Comparison of ENCODE assay signal across 10 cellular contexts in the genomic region with DNA sequence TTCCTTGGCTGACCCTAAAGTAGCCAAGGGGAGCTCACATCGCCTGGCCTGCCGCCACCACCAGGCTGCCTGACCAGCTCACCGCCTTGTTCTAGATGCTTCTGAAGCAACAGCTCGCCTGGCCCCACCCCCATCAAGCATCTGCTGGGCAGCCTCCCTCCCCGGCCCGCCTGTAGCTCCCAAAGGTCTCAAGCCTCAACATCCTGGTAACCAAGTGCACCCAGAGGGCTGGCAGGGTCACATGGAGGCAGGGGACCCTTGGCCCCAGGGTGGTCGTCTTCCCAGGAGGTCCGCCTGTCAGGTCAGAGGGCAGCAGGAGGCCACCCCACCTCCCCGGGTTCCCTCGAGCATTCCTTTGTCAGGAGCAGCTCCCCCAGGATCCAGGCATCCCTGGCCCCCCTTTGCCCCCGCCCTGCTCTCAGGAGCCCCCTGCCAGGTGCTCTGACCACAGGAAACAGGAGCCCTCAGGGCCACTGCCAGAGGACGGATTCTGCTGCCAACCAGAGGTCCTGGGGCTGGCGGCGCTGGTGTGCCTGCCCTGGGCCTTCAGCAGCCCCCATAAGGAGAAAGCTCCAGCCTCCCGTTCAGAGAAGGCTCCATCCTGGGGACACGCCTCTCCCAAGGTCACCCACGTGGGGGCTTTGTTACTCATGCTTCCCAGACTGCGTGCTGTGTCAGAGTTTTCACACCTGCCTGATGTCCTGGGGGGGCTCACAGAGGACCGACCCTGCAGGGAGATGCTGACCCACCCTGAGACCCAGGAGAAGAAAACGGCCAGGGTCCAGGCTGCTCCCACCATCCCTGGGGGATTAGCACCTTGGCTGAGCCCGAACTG. TPM values are rescaled to one million over a fixed set of nuclear protein-coding genes. Genes with fewer than 3 reads are reported as not detected.
DNase-seq lines count a peak whose midpoint lies in the region; ATAC-seq, FAIRE-seq and TF ChIP-seq lines count a peak whose summit lies in the region.
"Had no signal": no experiment of that assay in that cellular context is flagged by ENCODE, and none has a peak within 500 bp of the region (broad histone marks: within the 10 kb centered on the region; RNA-seq: fewer than 3 reads in every experiment).

No MANE protein-coding gene starts in this region.

- H2AFZ ChIP-seq in neural progenitor cell (replicated peaks): no peak overlapping the region

- H3K79me2 ChIP-seq in neural progenitor cell (ENCODE audit: low read depth): no peaks in the 10 kb centered on the region

- no peak overlapping the region for H3K9ac ChIP-seq in neural progenitor cell

- peaks cover 9% of the 10 kb centered on the region for H3K4me1 ChIP-seq in CD4-positive, CD25-positive, alpha-beta regulatory T cell (ENCODE audit: control insufficient read depth, insufficient read depth, low read length, poor library complexity, severe bottlenecking)
- H3K4me1 ChIP-seq in neural progenitor cell: no peaks in the 10 kb centered on the region

- peaks cover 0 to 8% (median 5%) of the 10 kb centered on the region in 4 donors for H3K4me1 Mint-ChIP-seq in CD4-positive, CD25-positive, alpha-beta regulatory T cell
- H3K4me1 Mint-ChIP-seq in neural progenitor cell: peaks cover 12% of the 10 kb centered on the region

- no peaks in the 10 kb centered on the region for H3K36me3 ChIP-seq in CD4-positive, CD25-positive, alpha-beta regulatory T cell (ENCODE audit: control insufficient read depth, insufficient read depth, low read length)
- no peaks in the 10 kb centered on the region for H3K36me3 ChIP-seq in neural progenitor cell

- peak overlapping the region; percentile 4 for H3K4me2 ChIP-seq in neural progenitor cell

- H3K27me3 ChIP-seq in CD4-positive, CD25-positive, alpha-beta regulatory T cell (ENCODE audit: control insufficient read depth, insufficient read depth, low read length): no peaks in the 10 kb centered on the region
- H3K27me3 ChIP-seq in neural progenitor cell: no peaks in the 10 kb centered on the region

- peaks cover 16% of the 10 kb centered on the region for H4K20me1 ChIP-seq in neural progenitor cell (ENCODE audit: low read depth)

- H3K27ac Mint-ChIP-seq in CD4-positive, CD25-positive, alpha-beta regulatory T cell: peak overlapping the region in 1 of 3 donors; percentile 74
- H3K27ac Mint-ChIP-seq in neural progenitor cell: no peak overlapping the region
- H3K27ac Mint-ChIP-seq: activated naive CD4-positive, alpha-beta T cell treated with anti-CD3 and anti-CD28 coated beads, Interleukin-2, amount 50 U/mL, for 24 hours had no signal

- no peaks in the 10 kb centered on the region for H3K9me3 ChIP-seq in CD4-positive, CD25-positive, alpha-beta regulatory T cell (ENCODE audit: control insufficient read depth in 2 of 2, low read length in 2 of 2)
- H3K9me3 ChIP-seq in neural progenitor cell (ENCODE audit: low read depth): no peaks in the 10 kb centered on the region

- no peak overlapping the region for H3K4me3 Mint-ChIP-seq in CD4-positive, CD25-positive, alpha-beta regulatory T cell
- H3K4me3 Mint-ChIP-seq in neural progenitor cell: no peak overlapping the region

- peak overlapping the region; percentile 53 for H3K4me3 ChIP-seq in CD4-positive, CD25-positive, alpha-beta regulatory T cell (ENCODE audit: low read depth, low read length)
- H3K4me3 ChIP-seq in epithelial cell of proximal tubule (ENCODE audit: low read depth, low read length) (peak overlapping the region; percentile 36), neural progenitor cell (no peak overlapping the region)

- ATAC-seq in CD4-positive, CD25-positive, alpha-beta regulatory T cell (ENCODE audit: low read depth in 2 of 2): no peak
- no peak for ATAC-seq in HG02571 (IDR thresholded peaks at IDR 0.05; ENCODE audit: unreplicated experiment)

- H3K36me3 Mint-ChIP-seq in CD4-positive, CD25-positive, alpha-beta regulatory T cell: no peaks in the 10 kb centered on the region
- peaks cover 3% of the 10 kb centered on the region for H3K36me3 Mint-ChIP-seq in neural progenitor cell
- H3K36me3 Mint-ChIP-seq: activated naive CD4-positive, alpha-beta T cell treated with anti-CD3 and anti-CD28 coated beads, Interleukin-2, amount 50 U/mL, for 24 hours had no signal

- no peaks in the 10 kb centered on the region for H3F3A ChIP-seq in neural progenitor cell (ENCODE audit: low read depth)

- TF ChIP-seq CTCF in epithelial cell of proximal tubule (conservative IDR thresholded peaks at IDR 0.05; ENCODE audit: low read depth, low read length) (no peak), neural progenitor cell (IDR thresholded peaks at IDR 0.05) (no peak)

- H3K27me3 Mint-ChIP-seq in CD4-positive, CD25-positive, alpha-beta regulatory T cell: no peaks in the 10 kb centered on the region
- peaks cover 5% of the 10 kb centered on the region for H3K27me3 Mint-ChIP-seq in neural progenitor cell (ENCODE audit: insufficient read depth, low read depth)

- no peak for FAIRE-seq in GM12892 (lab: Jason Lieb, UNC)

- H3K27ac ChIP-seq in CD4-positive, CD25-positive, alpha-beta regulatory T cell (ENCODE audit: insufficient read depth, low read length, poor library complexity, severe bottlenecking): no peak overlapping the region
- H3K27ac ChIP-seq in neural progenitor cell: no peak overlapping the region

- DNase-seq in CD4-positive, CD25-positive, alpha-beta regulatory T cell: no peak
- peak; percentile 3 for DNase-seq in MV-4-11 (lab: John Stamatoyannopoulos, UW)
- DNase-seq in epithelial cell of proximal tubule (ENCODE audit: low read depth): no peak
- no peak for DNase-seq in neural progenitor cell (ENCODE audit: low spot score)
- DNase-seq in SW 1271 (lab: John Stamatoyannopoulos, UW): no peak
- DNase-seq in NCI-H1436 treated with DMSO at 0.1 percent for 48 hours (lab: John Stamatoyannopoulos, UW): no peak
- no peak for DNase-seq in GM12892 (ENCODE audit: insufficient read length)

- H3K9me3 Mint-ChIP-seq in CD4-positive, CD25-positive, alpha-beta regulatory T cell: no peaks in the 10 kb centered on the region
- H3K9me3 Mint-ChIP-seq in neural progenitor cell: no peaks in the 10 kb centered on the region
- H3K9me3 Mint-ChIP-seq: activated naive CD4-positive, alpha-beta T cell treated with anti-CD3 and anti-CD28 coated beads, Interleukin-2, amount 50 U/mL, for 24 hours had no signal

- no peak for TF ChIP-seq POLR2A in GM12892 (IDR thresholded peaks at IDR 0.05; ENCODE audit: low read depth, low read length)

RNA-seq across cellular contexts. Expression of a gene that starts 3.5 kb away (rescaled TPM):
- not detected for total RNA-seq in CD4-positive, CD25-positive, alpha-beta regulatory T cell
- polyA plus RNA-seq in CD4-positive, CD25-positive, alpha-beta regulatory T cell: not detected
- total RNA-seq in epithelial cell of proximal tubule: not detected in 2 replicates
- not detected in 2 replicates for total RNA-seq in neural progenitor cell (ENCODE audit: low replicate concordance)
- polyA plus RNA-seq in GM12892 (2012; ENCODE audit: missing spikeins): not detected
- total RNA-seq: kidney epithelial cell had no signal

RNA-seq across cellular contexts. Expression of a gene that starts 30.1 kb away (rescaled TPM):
- 4.0 TPM for total RNA-seq in CD4-positive, CD25-positive, alpha-beta regulatory T cell
- polyA plus RNA-seq in CD4-positive, CD25-positive, alpha-beta regulatory T cell: 1 to 10 TPM; 3.2 to 5.7 (median 4.4) TPM
- total RNA-seq in epithelial cell of proximal tubule: 4.2 and 4.5 TPM in 2 replicates
- 7.0 TPM in 2 replicates for total RNA-seq in neural progenitor cell (ENCODE audit: low replicate concordance)
- 2.9 TPM for polyA plus RNA-seq in GM12892 (2012; ENCODE audit: missing spikeins)

RNA-seq across cellular contexts. Expression of a gene that starts 30.3 kb away (rescaled TPM):
- total RNA-seq in CD4-positive, CD25-positive, alpha-beta regulatory T cell: 246 TPM
- 100 to 1,000 TPM; 211 to 290 (median 229) TPM for polyA plus RNA-seq in CD4-positive, CD25-positive, alpha-beta regulatory T cell
- 99.3 and 103 TPM in 2 replicates for total RNA-seq in epithelial cell of proximal tubule
- total RNA-seq in neural progenitor cell (ENCODE audit: low replicate concordance): 47.1 and 48.5 TPM in 2 replicates
- 91.1 TPM for polyA plus RNA-seq in GM12892 (2012; ENCODE audit: missing spikeins)
